8 cellular contexts compared by ENCODE assay signal in genomic region chr5:139648205-139649081, GRCh38. TPM values are rescaled to one million over a fixed set of nuclear protein-coding genes. Genes with fewer than 3 reads are reported as not detected.
DNase-seq lines count a peak whose midpoint lies in the region; ATAC-seq and TF ChIP-seq lines count a peak whose summit lies in the region.

Gene CXXC5 (plus strand): TSS chr5:139648349. CDS start chr5:139680524, 32,175 bp downstream.

- DNase-seq in GM04504 (ENCODE audit: low read depth) (peak; percentile 69), HFFc6 (peak; percentile 72), NCI-H2196 (lab: John Stamatoyannopoulos, UW; ENCODE audit: unreplicated experiment) (peak; percentile 82), lower lobe of right lung (peak; percentile 89)
- peak; percentile 84 for DNase-seq in activated CD4-positive, alpha-beta T cell treated with anti-CD3 and anti-CD28 coated beads, Interleukin-2, amount 10 ng/mL, durations not matched to agents 24 days and 14 days
- no peak for DNase-seq in effector memory CD4-positive, alpha-beta T cell
- DNase-seq in effector CD4-positive, alpha-beta T cell = no peak

- intact Hi-C loops in activated CD4-positive, alpha-beta T cell treated with anti-CD3 and anti-CD28 coated beads, Interleukin-2, amount 10 ng/mL, durations not matched to agents 24 days and 14 days (cut with micrococcal nuclease) = loop anchor here (1.0 to 2.0 kb wide), 4 partner anchors 11 to 99 kb away; no protein-coding TSS in a partner anchor
- intact Hi-C loops in lower lobe of right lung (cut with DNase I) = no loop called here

- no peak within 1 kb of the TSS for H3K27ac Mint-ChIP-seq in HFFc6
- H3K27ac Mint-ChIP-seq in activated CD4-positive, alpha-beta T cell treated with anti-CD3 and anti-CD28 coated beads, Interleukin-2, amount 10 ng/mL, durations not matched to agents 24 days and 14 days = no peak within 1 kb of the TSS
- peak within 1 kb of the TSS; percentile 88 for H3K27ac Mint-ChIP-seq in stimulated activated memory B cell treated with anti-CD40 and anti-IgM and Interleukin-4, amounts not matched to agents 10 μg/mL and 1 μg/mL and 100 μg/mL, for 72 hours

- H3K4me1 ChIP-seq in effector memory CD4-positive, alpha-beta T cell (ENCODE audit: control insufficient read depth, insufficient read depth, low read length, poor library complexity, severe bottlenecking) = peaks cover 31% of the 10 kb centered on the region
- H3K4me1 ChIP-seq in lower lobe of right lung = peaks cover 58% of the 10 kb centered on the region

- peaks cover 25% of the 10 kb centered on the region for H3K4me1 Mint-ChIP-seq in HFFc6 (ENCODE audit: low read depth)
- H3K4me1 Mint-ChIP-seq in activated CD4-positive, alpha-beta T cell treated with anti-CD3 and anti-CD28 coated beads, Interleukin-2, amount 10 ng/mL, durations not matched to agents 24 days and 14 days = peaks cover 33% of the 10 kb centered on the region
- H3K4me1 Mint-ChIP-seq in stimulated activated memory B cell treated with anti-CD40 and anti-IgM and Interleukin-4, amounts not matched to agents 10 μg/mL and 1 μg/mL and 100 μg/mL, for 72 hours = peaks cover 66% of the 10 kb centered on the region

- peaks cover 3% of the 10 kb centered on the region; the same call in 1 of the 2 replicates for H3K27me3 Mint-ChIP-seq in HFFc6 (ENCODE audit: insufficient read depth)
- H3K27me3 Mint-ChIP-seq in activated CD4-positive, alpha-beta T cell treated with anti-CD3 and anti-CD28 coated beads, Interleukin-2, amount 10 ng/mL, durations not matched to agents 24 days and 14 days = peaks cover 59% of the 10 kb centered on the region
- no peaks in the 10 kb centered on the region for H3K27me3 Mint-ChIP-seq in stimulated activated memory B cell treated with anti-CD40 and anti-IgM and Interleukin-4, amounts not matched to agents 10 μg/mL and 1 μg/mL and 100 μg/mL, for 72 hours

- no peak within 1 kb of the TSS for H3K27ac ChIP-seq in effector memory CD4-positive, alpha-beta T cell (ENCODE audit: insufficient read depth, low read length, poor library complexity, severe bottlenecking)
- peak within 1 kb of the TSS; percentile 80 for H3K27ac ChIP-seq in lower lobe of right lung

- no peaks in the 10 kb centered on the region for H3K36me3 ChIP-seq in effector memory CD4-positive, alpha-beta T cell (ENCODE audit: control insufficient read depth, insufficient read depth, low read length)
- no peaks in the 10 kb centered on the region for H3K36me3 ChIP-seq in lower lobe of right lung

- H3K4me3 ChIP-seq in effector memory CD4-positive, alpha-beta T cell (ENCODE audit: insufficient read depth, low read depth, low read length, poor library complexity, severe bottlenecking) = peak within 1 kb of the TSS; percentile 45
- peak within 1 kb of the TSS; percentile 94 for H3K4me3 ChIP-seq in lower lobe of right lung

- no peak for TF ChIP-seq CTCF in HFFc6 (IDR thresholded peaks at IDR 0.05)
- TF ChIP-seq CTCF in lower lobe of right lung (IDR thresholded peaks at IDR 0.05) = no peak

- H3K36me3 Mint-ChIP-seq in HFFc6 (ENCODE audit: low read depth) = no peaks in the 10 kb centered on the region
- H3K36me3 Mint-ChIP-seq in activated CD4-positive, alpha-beta T cell treated with anti-CD3 and anti-CD28 coated beads, Interleukin-2, amount 10 ng/mL, durations not matched to agents 24 days and 14 days (ENCODE audit: low read depth) = no peaks in the 10 kb centered on the region
- H3K36me3 Mint-ChIP-seq in stimulated activated memory B cell treated with anti-CD40 and anti-IgM and Interleukin-4, amounts not matched to agents 10 μg/mL and 1 μg/mL and 100 μg/mL, for 72 hours = peaks cover 13% of the 10 kb centered on the region

- H3K27me3 ChIP-seq in effector memory CD4-positive, alpha-beta T cell (replicated peaks; ENCODE audit: control insufficient read depth, insufficient read depth, low read length, poor library complexity, severe bottlenecking) = peaks cover 55% of the 10 kb centered on the region
- H3K27me3 ChIP-seq in lower lobe of right lung (ENCODE audit: low read depth) = no peaks in the 10 kb centered on the region

- peak; percentile 79 to 81 for ATAC-seq in lower lobe of right lung
- ATAC-seq in stimulated activated memory B cell treated with anti-CD40 and anti-IgM and Interleukin-4, amounts not matched to agents 10 μg/mL and 1 μg/mL and 100 μg/mL, for 72 hours = peak; percentile 67

- no peaks in the 10 kb centered on the region for H3K9me3 ChIP-seq in effector memory CD4-positive, alpha-beta T cell (ENCODE audit: control insufficient read depth, low read length)
- H3K9me3 ChIP-seq in lower lobe of right lung = no peaks in the 10 kb centered on the region

- H3K9me3 Mint-ChIP-seq in HFFc6 = no peaks in the 10 kb centered on the region
- H3K9me3 Mint-ChIP-seq in activated CD4-positive, alpha-beta T cell treated with anti-CD3 and anti-CD28 coated beads, Interleukin-2, amount 10 ng/mL, durations not matched to agents 24 days and 14 days = no peaks in the 10 kb centered on the region
- H3K9me3 Mint-ChIP-seq in stimulated activated memory B cell treated with anti-CD40 and anti-IgM and Interleukin-4, amounts not matched to agents 10 μg/mL and 1 μg/mL and 100 μg/mL, for 72 hours = no peaks in the 10 kb centered on the region

- peak within 1 kb of the TSS; percentile 85 for H3K4me3 Mint-ChIP-seq in HFFc6
- peak within 1 kb of the TSS; percentile 82 for H3K4me3 Mint-ChIP-seq in activated CD4-positive, alpha-beta T cell treated with anti-CD3 and anti-CD28 coated beads, Interleukin-2, amount 10 ng/mL, durations not matched to agents 24 days and 14 days
- peak within 1 kb of the TSS; percentile 92 for H3K4me3 Mint-ChIP-seq in stimulated activated memory B cell treated with anti-CD40 and anti-IgM and Interleukin-4, amounts not matched to agents 10 μg/mL and 1 μg/mL and 100 μg/mL, for 72 hours

RNA-seq across cellular contexts. Expression of gene CXXC5, which starts in this region (rescaled TPM):
- 10 to 100 TPM; 46.4 to 58.5 (median 49.2) TPM for total RNA-seq in HFFc6 (2021; fragmentation: NEBNext Ultra II Directional; extraction: Animal tissue kit (Norgen Biotek cat#: 25700))
- 1.2 and 1.9 TPM in 2 replicates for total RNA-seq in activated CD4-positive, alpha-beta T cell treated with anti-CD3 and anti-CD28 coated beads, Interleukin-2, amount 10 ng/mL, durations not matched to agents 24 days and 14 days
- 27.3 TPM for total RNA-seq in lower lobe of right lung

Comparison
In these comparisons a context has a peak if more than half of its experiments do, and no peak if none do; other contexts are left out.
1. DNase-seq: peak in GM04504 (single experiment), HFFc6 (single experiment), NCI-H2196 (single experiment), activated CD4-positive, alpha-beta T cell treated with anti-CD3 and anti-CD28 coated beads, Interleukin-2, amount 10 ng/mL, durations not matched to agents 24 days and 14 days (single experiment) and lower lobe of right lung (single experiment); none in effector memory CD4-positive, alpha-beta T cell (0 of 3) and effector CD4-positive, alpha-beta T cell (single experiment).
2. Peak in every context shown above with its lines, with median percentiles within 50 percentile points of each other: H3K4me3 Mint-ChIP-seq.